In genomic region chr1:109193653-109194590, GRCh38 we compare ENCODE assay signal across 1 cellular context.
A peak's percentile ranks its signal among the peaks of the same experiment; 100 is the strongest.
TF ChIP-seq lines count a peak whose summit lies in the region.

No MANE protein-coding gene starts in this region.

TF ChIP-seq in HepG2, 621 proteins besides CTCF, POLR2A, EP300 and RAD21 (continued from another document and continues in another):
- peak; percentile 55; the same call in 1 of the 2 replicates for TF ChIP-seq ZNF574 (CRISPR knock-in tag; IDR thresholded peaks at IDR 0.05)
- TF ChIP-seq NCOR1 (IDR thresholded peaks at IDR 0.05; ENCODE audit: borderline replicate concordance, low read length): no peak
- no peak for TF ChIP-seq CBX1 (IDR thresholded peaks at IDR 0.05; ENCODE audit: low read depth)
- TF ChIP-seq GATAD1 (CRISPR knock-in tag; IDR thresholded peaks at IDR 0.05): no peak
- no peak for TF ChIP-seq THAP7 (CRISPR knock-in tag; IDR thresholded peaks at IDR 0.05)
- 0 out of 2 replicates have a peak, but pooled peaks have one; percentile 15 for TF ChIP-seq FOSL2 (CRISPR knock-in tag; IDR thresholded peaks at IDR 0.05)
- TF ChIP-seq ZFP90 (CRISPR knock-in tag; IDR thresholded peaks at IDR 0.05; ENCODE audit: borderline replicate concordance): 0 out of 2 replicates have a peak, but pooled peaks have one; percentile 48
- TF ChIP-seq ZNF672 (CRISPR knock-in tag; IDR thresholded peaks at IDR 0.05): no peak
- TF ChIP-seq EEA1 (CRISPR knock-in tag; IDR thresholded peaks at IDR 0.05; ENCODE audit: borderline replicate concordance): no peak
- no peak for TF ChIP-seq ZNF687 (CRISPR knock-in tag; IDR thresholded peaks at IDR 0.05)
- TF ChIP-seq NR1H2 (CRISPR knock-in tag; IDR thresholded peaks at IDR 0.05; ENCODE audit: borderline replicate concordance, low read depth): no peak
- TF ChIP-seq TAF1 (CRISPR knock-in tag; IDR thresholded peaks at IDR 0.05): no peak
- TF ChIP-seq MAFG (CRISPR knock-in tag; IDR thresholded peaks at IDR 0.05): no peak
- no peak for TF ChIP-seq ZC3H13 (CRISPR knock-in tag; IDR thresholded peaks at IDR 0.05)
- no peak for TF ChIP-seq ZNF33A (CRISPR knock-in tag; IDR thresholded peaks at IDR 0.05; ENCODE audit: borderline replicate concordance)
- no peak for TF ChIP-seq ZNF543 (CRISPR knock-in tag; IDR thresholded peaks at IDR 0.05)
- TF ChIP-seq THAP11 (CRISPR knock-in tag; IDR thresholded peaks at IDR 0.05): no peak
- no peak for TF ChIP-seq MIXL1 (CRISPR knock-in tag; IDR thresholded peaks at IDR 0.05)
- TF ChIP-seq ZBTB39 (CRISPR knock-in tag; IDR thresholded peaks at IDR 0.05): no peak
- TF ChIP-seq TBX2 (CRISPR knock-in tag; IDR thresholded peaks at IDR 0.05; ENCODE audit: borderline replicate concordance): no peak
- peak; percentile 34; the same call in 1 of the 2 replicates for TF ChIP-seq ZBTB7B (CRISPR knock-in tag; IDR thresholded peaks at IDR 0.05)
- no peak for TF ChIP-seq FOXA3 (CRISPR knock-in tag; IDR thresholded peaks at IDR 0.05)
- no peak for TF ChIP-seq ZNF256 (CRISPR knock-in tag; conservative IDR thresholded peaks at IDR 0.05)
- TF ChIP-seq STAG1 (CRISPR knock-in tag; IDR thresholded peaks at IDR 0.05): peak; percentile 77
- TF ChIP-seq TCF7 (IDR thresholded peaks at IDR 0.05; ENCODE audit: low read depth): no peak
- TF ChIP-seq EED (CRISPR knock-in tag; IDR thresholded peaks at IDR 0.05): no peak
- TF ChIP-seq ZNF766 (CRISPR knock-in tag; IDR thresholded peaks at IDR 0.05; ENCODE audit: borderline replicate concordance): no peak
- no peak for TF ChIP-seq SNRNP70 (IDR thresholded peaks at IDR 0.05; ENCODE audit: low read depth, low read length)
- no peak for TF ChIP-seq PRMT3 (CRISPR knock-in tag; IDR thresholded peaks at IDR 0.05; ENCODE audit: borderline replicate concordance, low read depth)
- TF ChIP-seq ATF6 (CRISPR knock-in tag; conservative IDR thresholded peaks at IDR 0.05): no peak
- TF ChIP-seq HNF1A (IDR thresholded peaks at IDR 0.05; ENCODE audit: low read depth): no peak
- no peak for TF ChIP-seq HNF1A (CRISPR knock-in tag; IDR thresholded peaks at IDR 0.05; ENCODE audit: borderline replicate concordance)
- no peak for TF ChIP-seq ZHX1 (CRISPR knock-in tag; IDR thresholded peaks at IDR 0.05; ENCODE audit: low read depth)
- no peak for TF ChIP-seq ZNF205 (CRISPR knock-in tag; IDR thresholded peaks at IDR 0.05)
- 0 out of 2 replicates have a peak, but pooled peaks have one; percentile 34 for TF ChIP-seq GATAD2A (CRISPR knock-in tag; IDR thresholded peaks at IDR 0.05)
- no peak for TF ChIP-seq ZNF329 (CRISPR knock-in tag; IDR thresholded peaks at IDR 0.05; ENCODE audit: low read depth)
- TF ChIP-seq XBP1 (CRISPR knock-in tag; IDR thresholded peaks at IDR 0.05): no peak
- TF ChIP-seq MEIS1 (CRISPR knock-in tag; IDR thresholded peaks at IDR 0.05; ENCODE audit: borderline replicate concordance): no peak
- no peak for TF ChIP-seq ATF2 (CRISPR knock-in tag; IDR thresholded peaks at IDR 0.05)
- 0 out of 2 replicates have a peak, but pooled peaks have one; percentile 4 for TF ChIP-seq ELF1 (CRISPR knock-in tag; IDR thresholded peaks at IDR 0.05)
